ENCODE assay signal across 8 cellular contexts in genomic region chr1:212791676-212792395, GRCh38. TPM values are rescaled to one million over a fixed set of nuclear protein-coding genes. Genes with fewer than 3 reads are reported as not detected.
DNase-seq lines count a peak whose midpoint lies in the region; ATAC-seq and TF ChIP-seq lines count a peak whose summit lies in the region.

TSS of gene NSL1 (minus strand) at chr1:212791777. CDS start at chr1:212791763, 14 bp downstream.
TSS of gene TATDN3 (plus strand) at chr1:212791894. CDS start at chr1:212791922, 28 bp downstream.

- TF ChIP-seq POLR2A in GM19193 (IDR thresholded peaks at IDR 0.05; ENCODE audit: extremely low read depth, insufficient read depth, insufficient read length), result peak; percentile 95

- peak; percentile 70 for ATAC-seq in HG03432 (IDR thresholded peaks at IDR 0.05; ENCODE audit: unreplicated experiment)

- H3K27ac Mint-ChIP-seq in chondrocyte (ENCODE audit: unreplicated experiment), result peak within 1 kb of the TSS; percentile 99

- H3K36me3 Mint-ChIP-seq in chondrocyte (ENCODE audit: low read depth), result no peaks in the 10 kb centered on the region

- no peaks in the 10 kb centered on the region for H3K36me3 ChIP-seq in kidney epithelial cell (ENCODE audit: control insufficient read depth, insufficient read depth, low read length)

- no peaks in the 10 kb centered on the region for H3K27me3 ChIP-seq in kidney epithelial cell (ENCODE audit: control insufficient read depth, insufficient read depth, low read length)

- peak; percentile 89 for DNase-seq in Ammon's horn (ENCODE audit: low spot score)
- peak; percentile 94 for DNase-seq in NCI-H460 (ENCODE audit: extremely low read depth, low read depth)
- peak; percentile 94 to 96 for DNase-seq in activated CD4-positive, alpha-beta T cell treated with anti-CD3 and anti-CD28 coated beads for 24 hours (ENCODE audit: low read depth in 2 of 2)
- peak; percentile 92 for DNase-seq in chondrocyte (ENCODE audit: low spot score)
- DNase-seq in kidney epithelial cell (ENCODE audit: low read depth), result peak; percentile 61
- peak; percentile 93 for DNase-seq in stimulated activated CD4-positive, alpha-beta T cell treated with anti-CD3 and anti-CD28 coated beads, Interleukin-15, amount 100 ng/mL, for 24 hours

- H3K27me3 Mint-ChIP-seq in chondrocyte (ENCODE audit: low read depth), result no peaks in the 10 kb centered on the region

- H3K4me3 Mint-ChIP-seq in chondrocyte (ENCODE audit: unreplicated experiment), result peak within 1 kb of the TSS; percentile 95

- no peaks in the 10 kb centered on the region for H3K9me3 Mint-ChIP-seq in chondrocyte (ENCODE audit: low read depth)

- TF ChIP-seq CTCF in chondrocyte (IDR thresholded peaks at IDR 0.05), result no peak
- no peak for TF ChIP-seq CTCF in kidney epithelial cell (IDR thresholded peaks at IDR 0.05; ENCODE audit: insufficient read depth, low read length, poor library complexity, severe bottlenecking)

- peaks cover 17% of the 10 kb centered on the region for H3K4me1 Mint-ChIP-seq in chondrocyte (ENCODE audit: low read depth)

- H3K4me3 ChIP-seq in kidney epithelial cell (ENCODE audit: low read depth, low read length), result peak within 1 kb of the TSS; percentile 74

RNA-seq across cellular contexts. Expression of gene NSL1, which starts in this region (rescaled TPM):
- total RNA-seq in NCI-H460 (2014; rRNA removed; shearing (Covaris generic)), result 50.3 and 57.9 TPM in 2 replicates
- polyA plus RNA-seq in NCI-H460 (2014; cell fraction: nucleus; rRNA removed), result 59.2 and 77.1 TPM in 2 replicates
- 20.0 to 31.9 TPM (median 22.8 TPM) in 3 replicates for total RNA-seq in chondrocyte
- 28.2 and 33.7 TPM in 2 replicates for total RNA-seq in kidney epithelial cell

RNA-seq across cellular contexts. Expression of gene TATDN3, which starts in this region (rescaled TPM):
- 37.5 and 41.1 TPM in 2 replicates for total RNA-seq in NCI-H460 (2014; rRNA removed; shearing (Covaris generic))
- polyA plus RNA-seq in NCI-H460 (2014; cell fraction: nucleus; rRNA removed), result 31.5 and 48.5 TPM in 2 replicates
- total RNA-seq in chondrocyte (9.6 to 12.2 TPM (median 11.3 TPM) in 3 replicates), kidney epithelial cell (14.7 and 21.7 TPM in 2 replicates)

Comparison
In these comparisons a context has a peak if more than half of its experiments do, and no peak if none do; other contexts are left out.
1. Peak in every context shown above with its lines: DNase-seq, ATAC-seq and H3K4me3 ChIP-seq.